20 cellular contexts compared by ENCODE assay signal in genomic region chr1:31849653-31850052, GRCh38. TPM values are rescaled to one million over a fixed set of nuclear protein-coding genes. Genes with fewer than 3 reads are reported as not detected.
"Had no signal": no experiment of that assay in that cellular context is flagged by ENCODE, and none has a peak within 500 bp of the region (broad histone marks: within the 10 kb centered on the region; RNA-seq: fewer than 3 reads in every experiment).

No MANE protein-coding gene starts in this region.

- H3K27me3 Mint-ChIP-seq: activated B cell treated with CpG ODN at 0.5 μM for 24 hours, naive B cell had no signal

- H3K27me3 ChIP-seq: adrenal gland, suprapubic skin, vagina had no signal

- H3K4me3 ChIP-seq: adrenal gland, mucosa of descending colon, SK-N-MC, suprapubic skin, vagina had no signal

- H3K27ac Mint-ChIP-seq: activated B cell treated with CpG ODN at 0.5 μM for 24 hours; dendritic cell treated with granulocyte-macrophage colony-stimulating factor and Interleukin-4, amounts not matched to agents 40 ng/mL and 50 ng/mL, for 4 days had no signal

- H3K27ac ChIP-seq: adrenal gland, SK-N-MC, suprapubic skin, vagina had no signal

- H3K4me1 ChIP-seq: adrenal gland, suprapubic skin, vagina had no signal

- ATAC-seq: left ventricle myocardium superior; mucosa of descending colon; stimulated activated naive CD8-positive, alpha-beta T cell treated with anti-CD3 and anti-CD28 coated beads, Interleukin-15, Interleukin-2, amounts not matched to agents 100 U/mL and 50 U/mL, for 24 hours had no signal

- H3K9me3 ChIP-seq: adrenal gland, mucosa of descending colon, suprapubic skin, vagina had no signal

- H3K36me3 Mint-ChIP-seq: naive B cell had no signal

- DNase-seq: activated B cell treated with CpG ODN at 0.5 μM for 24 hours; activated CD4-positive, alpha-beta T cell treated with anti-CD3 and anti-CD28 coated beads for 4 hours; activated naive CD4-positive, alpha-beta T cell treated with Interleukin-2 at 50 U/mL for 16 hours; adrenal gland; effector memory CD4-positive, alpha-beta T cell; left ventricle myocardium superior; mucosa of descending colon; naive B cell; posterior cingulate gyrus; stimulated activated CD4-positive, alpha-beta T cell treated with anti-CD3 and anti-CD28 coated beads, Interleukin-12 subunit alpha, Interleukin-12 subunit beta, amount 100 ng/mL, for 4 hours; stimulated activated CD4-positive, alpha-beta T cell treated with anti-CD3 and anti-CD28 coated beads, Interleukin-1b, Interleukin-23, amount 100 ng/mL, for 48 hours; stimulated activated CD8-positive, alpha-beta memory T cell treated with anti-CD3 and anti-CD28 coated beads, Interleukin-4, amount 100 ng/mL, for 48 hours; stimulated activated naive CD8-positive, alpha-beta T cell treated with anti-CD3 and anti-CD28 coated beads, Interleukin-15, Interleukin-2, amounts not matched to agents 100 U/mL and 50 U/mL, for 24 hours; trophoblast cell had no signal

- H3K9me3 Mint-ChIP-seq: activated B cell treated with CpG ODN at 0.5 μM for 24 hours; activated T-helper 1 cell treated with anti-CD3 and anti-CD28 coated beads, Interleukin-12 subunit alpha, Interleukin-12 subunit beta, Interleukin-2, Interleukin-4 antibody, amounts not matched to agents 30 ng/mL and 10 ng/mL and 1 ng/mL, durations not matched to agents 14 hours and 24 hours and 36 hours; dendritic cell treated with granulocyte-macrophage colony-stimulating factor and Interleukin-4, amounts not matched to agents 40 ng/mL and 50 ng/mL, for 4 days; naive B cell had no signal

- H3K4me3 Mint-ChIP-seq: activated B cell treated with CpG ODN at 0.5 μM for 24 hours; dendritic cell treated with granulocyte-macrophage colony-stimulating factor and Interleukin-4, amounts not matched to agents 40 ng/mL and 50 ng/mL, for 4 days had no signal

- H3K36me3 ChIP-seq: adrenal gland, suprapubic skin, vagina had no signal

RNA-seq across cellular contexts. Expression of gene SPOCD1, which starts 33.8 kb away (rescaled TPM):
- total RNA-seq: activated B cell treated with CpG ODN at 0.5 μM for 24 hours; activated T-helper 1 cell treated with anti-CD3 and anti-CD28 coated beads, Interleukin-12 subunit alpha, Interleukin-12 subunit beta, Interleukin-2, Interleukin-4 antibody, amounts not matched to agents 30 ng/mL and 10 ng/mL and 1 ng/mL, durations not matched to agents 14 hours and 24 hours and 36 hours; cerebellum; left ventricle myocardium superior had no signal
